1 cellular context compared by ENCODE assay signal in the genomic region with DNA sequence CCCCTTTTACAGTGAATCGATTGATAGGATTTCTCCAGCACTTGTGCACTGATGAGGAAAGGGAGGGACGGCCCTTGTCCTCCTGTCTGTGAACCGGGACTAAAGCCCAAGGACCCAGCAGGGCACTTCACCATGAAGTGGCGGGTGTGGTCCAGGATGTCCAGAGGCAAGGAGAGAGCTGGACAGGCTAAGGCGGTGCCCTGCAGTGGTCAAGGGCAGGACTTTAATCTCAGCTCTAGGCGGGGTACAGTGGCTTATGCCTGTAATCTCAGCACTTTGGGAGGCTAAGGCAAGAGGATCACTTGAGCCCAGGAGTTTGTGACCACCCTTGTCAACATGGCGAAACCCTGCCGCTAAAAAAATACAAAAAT.
TF ChIP-seq lines count a peak whose summit lies in the region.

No MANE protein-coding gene starts in this region.

TF ChIP-seq in GM23338, 12 proteins besides CTCF, POLR2A, EP300 and RAD21 (continued from another document):
- TF ChIP-seq, protein P1, sequence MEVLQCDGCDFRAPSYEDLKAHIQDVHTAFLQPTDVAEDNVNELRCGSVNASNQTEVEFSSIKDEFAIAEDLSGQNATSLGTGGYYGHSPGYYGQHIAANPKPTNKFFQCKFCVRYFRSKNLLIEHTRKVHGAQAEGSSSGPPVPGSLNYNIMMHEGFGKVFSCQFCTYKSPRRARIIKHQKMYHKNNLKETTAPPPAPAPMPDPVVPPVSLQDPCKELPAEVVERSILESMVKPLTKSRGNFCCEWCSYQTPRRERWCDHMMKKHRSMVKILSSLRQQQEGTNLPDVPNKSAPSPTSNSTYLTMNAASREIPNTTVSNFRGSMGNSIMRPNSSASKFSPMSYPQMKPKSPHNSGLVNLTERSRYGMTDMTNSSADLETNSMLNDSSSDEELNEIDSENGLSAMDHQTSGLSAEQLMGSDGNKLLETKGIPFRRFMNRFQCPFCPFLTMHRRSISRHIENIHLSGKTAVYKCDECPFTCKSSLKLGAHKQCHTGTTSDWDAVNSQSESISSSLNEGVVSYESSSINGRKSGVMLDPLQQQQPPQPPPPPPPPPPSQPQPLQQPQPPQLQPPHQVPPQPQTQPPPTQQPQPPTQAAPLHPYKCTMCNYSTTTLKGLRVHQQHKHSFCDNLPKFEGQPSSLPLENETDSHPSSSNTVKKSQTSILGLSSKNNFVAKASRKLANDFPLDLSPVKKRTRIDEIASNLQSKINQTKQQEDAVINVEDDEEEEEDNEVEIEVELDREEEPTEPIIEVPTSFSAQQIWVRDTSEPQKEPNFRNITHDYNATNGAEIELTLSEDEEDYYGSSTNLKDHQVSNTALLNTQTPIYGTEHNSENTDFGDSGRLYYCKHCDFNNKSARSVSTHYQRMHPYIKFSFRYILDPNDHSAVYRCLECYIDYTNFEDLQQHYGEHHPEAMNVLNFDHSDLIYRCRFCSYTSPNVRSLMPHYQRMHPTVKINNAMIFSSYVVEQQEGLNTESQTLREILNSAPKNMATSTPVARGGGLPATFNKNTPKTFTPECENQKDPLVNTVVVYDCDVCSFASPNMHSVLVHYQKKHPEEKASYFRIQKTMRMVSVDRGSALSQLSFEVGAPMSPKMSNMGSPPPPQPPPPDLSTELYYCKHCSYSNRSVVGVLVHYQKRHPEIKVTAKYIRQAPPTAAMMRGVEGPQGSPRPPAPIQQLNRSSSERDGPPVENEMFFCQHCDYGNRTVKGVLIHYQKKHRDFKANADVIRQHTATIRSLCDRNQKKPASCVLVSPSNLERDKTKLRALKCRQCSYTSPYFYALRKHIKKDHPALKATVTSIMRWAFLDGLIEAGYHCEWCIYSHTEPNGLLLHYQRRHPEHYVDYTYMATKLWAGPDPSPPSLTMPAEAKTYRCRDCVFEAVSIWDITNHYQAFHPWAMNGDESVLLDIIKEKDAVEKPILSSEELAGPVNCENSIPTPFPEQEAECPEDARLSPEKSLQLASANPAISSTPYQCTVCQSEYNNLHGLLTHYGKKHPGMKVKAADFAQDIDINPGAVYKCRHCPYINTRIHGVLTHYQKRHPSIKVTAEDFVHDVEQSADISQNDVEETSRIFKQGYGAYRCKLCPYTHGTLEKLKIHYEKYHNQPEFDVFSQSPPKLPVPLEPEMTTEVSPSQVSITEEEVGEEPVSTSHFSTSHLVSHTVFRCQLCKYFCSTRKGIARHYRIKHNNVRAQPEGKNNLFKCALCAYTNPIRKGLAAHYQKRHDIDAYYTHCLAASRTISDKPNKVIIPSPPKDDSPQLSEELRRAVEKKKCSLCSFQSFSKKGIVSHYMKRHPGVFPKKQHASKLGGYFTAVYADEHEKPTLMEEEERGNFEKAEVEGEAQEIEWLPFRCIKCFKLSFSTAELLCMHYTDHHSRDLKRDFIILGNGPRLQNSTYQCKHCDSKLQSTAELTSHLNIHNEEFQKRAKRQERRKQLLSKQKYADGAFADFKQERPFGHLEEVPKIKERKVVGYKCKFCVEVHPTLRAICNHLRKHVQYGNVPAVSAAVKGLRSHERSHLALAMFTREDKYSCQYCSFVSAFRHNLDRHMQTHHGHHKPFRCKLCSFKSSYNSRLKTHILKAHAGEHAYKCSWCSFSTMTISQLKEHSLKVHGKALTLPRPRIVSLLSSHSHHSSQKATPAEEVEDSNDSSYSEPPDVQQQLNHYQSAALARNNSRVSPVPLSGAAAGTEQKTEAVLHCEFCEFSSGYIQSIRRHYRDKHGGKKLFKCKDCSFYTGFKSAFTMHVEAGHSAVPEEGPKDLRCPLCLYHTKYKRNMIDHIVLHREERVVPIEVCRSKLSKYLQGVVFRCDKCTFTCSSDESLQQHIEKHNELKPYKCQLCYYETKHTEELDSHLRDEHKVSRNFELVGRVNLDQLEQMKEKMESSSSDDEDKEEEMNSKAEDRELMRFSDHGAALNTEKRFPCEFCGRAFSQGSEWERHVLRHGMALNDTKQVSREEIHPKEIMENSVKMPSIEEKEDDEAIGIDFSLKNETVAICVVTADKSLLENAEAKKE (CRISPR knock-in tag; IDR thresholded peaks at IDR 0.05), result no peak
- TF ChIP-seq EZH2 (IDR thresholded peaks at IDR 0.05; ENCODE audit: low read depth, unreplicated experiment), result no peak
TF ChIP-seq in GM23338: peak in this region for 0.
